In the genomic region with DNA sequence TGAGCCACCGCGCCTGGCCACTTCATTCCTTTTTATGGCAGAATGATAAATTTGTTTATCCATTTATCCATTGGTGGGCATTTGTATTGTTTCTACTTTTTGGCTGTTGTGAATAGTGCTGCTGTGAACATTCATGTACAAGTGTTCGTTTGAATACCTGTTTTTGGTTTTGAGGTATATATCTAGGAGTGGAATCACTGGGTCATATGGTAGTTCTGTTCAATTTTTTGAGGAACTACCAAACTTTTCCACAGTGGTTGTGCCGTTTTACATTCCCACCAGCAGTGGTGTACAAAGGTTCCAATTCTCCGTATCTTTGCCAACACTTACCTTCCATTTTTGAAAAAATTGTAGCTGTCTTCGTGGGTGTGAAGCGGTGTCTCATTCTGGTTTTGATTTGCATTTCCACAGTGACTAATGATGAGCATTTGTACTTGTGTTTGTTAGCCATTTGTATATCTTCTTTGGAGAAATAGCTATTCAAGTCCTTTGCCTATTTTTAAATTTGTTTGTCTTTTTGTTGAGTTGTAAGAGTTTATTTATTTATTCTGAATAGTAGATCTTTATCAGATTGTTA, we compare ENCODE assay signal across 20 cellular contexts. TPM values are rescaled to one million over a fixed set of nuclear protein-coding genes. Genes with fewer than 3 reads are reported as not detected.
DNase-seq lines count a peak whose midpoint lies in the region; ATAC-seq, FAIRE-seq and TF ChIP-seq lines count a peak whose summit lies in the region.
"Had no signal": no experiment of that assay in that cellular context is flagged by ENCODE, and none has a peak within 500 bp of the region (broad histone marks: within the 10 kb centered on the region; RNA-seq: fewer than 3 reads in every experiment).

No MANE protein-coding gene starts in this region.

- peaks cover 91% of the 10 kb centered on the region for H3K36me3 Mint-ChIP-seq in activated T-cell treated with anti-CD3 and anti-CD28 coated beads, Interleukin-2, amount 50 U/mL, for 24 hours (ENCODE audit: low read depth)
- peaks cover 98% of the 10 kb centered on the region for H3K36me3 Mint-ChIP-seq in CD4-positive, alpha-beta T cell (ENCODE audit: low read depth)
- H3K36me3 Mint-ChIP-seq in effector memory CD8-positive, alpha-beta T cell (ENCODE audit: insufficient read depth): peaks cover 69% of the 10 kb centered on the region
- H3K36me3 Mint-ChIP-seq in immature natural killer cell: peaks cover 15 to 57% (median 36%) of the 10 kb centered on the region in 3 donors
- H3K36me3 Mint-ChIP-seq in T-helper 2 cell treated with Interferon-gamma antibody and Interleukin-4, amounts not matched to agents 5 μg/mL and 100 μg/mL, for 36 hours (ENCODE audit: low read depth): peaks cover 58% of the 10 kb centered on the region

- TF ChIP-seq POLR2A in H54 (IDR thresholded peaks at IDR 0.05; ENCODE audit: low read depth, low read length): no peak

- ATAC-seq in CD4-positive, alpha-beta T cell (ENCODE audit: poor library complexity): no peak
- no peak for ATAC-seq in effector memory CD8-positive, alpha-beta T cell (replicated peaks)
- no peak for ATAC-seq in GM19467 (IDR thresholded peaks at IDR 0.05; ENCODE audit: unreplicated experiment)
- ATAC-seq: A549, Panc1, Right ventricle myocardium inferior had no signal

- FAIRE-seq in H54 (lab: Jason Lieb, UNC): peak; percentile 90
- FAIRE-seq: A549 had no signal

- no peak for DNase-seq in activated T-cell treated with anti-CD3 and anti-CD28 coated beads, Interleukin-2, amount 50 U/mL, for 24 hours
- DNase-seq in activated T-cell treated with anti-CD3 and anti-CD28 coated beads, Interleukin-2, amount 50 U/mL, for 48 hours: no peak
- no peak for DNase-seq in CD4-positive, alpha-beta T cell
- no peak for DNase-seq in H54 (ENCODE audit: insufficient read length, low spot score)
- no peak for DNase-seq in effector memory CD8-positive, alpha-beta T cell
- DNase-seq in immature natural killer cell: no peak
- no peak for DNase-seq in T-helper 2 cell treated with Interferon-gamma antibody and Interleukin-4, amounts not matched to agents 5 μg/mL and 100 μg/mL, for 36 hours (ENCODE audit: low spot score)
- DNase-seq: C1 segment of cervical spinal cord, Caco-2, DMS153, HCEC 1CT, Kasumi-1, NCI-H1105, NCI-H1694, NCI-H226, NCI-H524 treated with DMSO at 0.1 percent for 48 hours had no signal

- no peaks in the 10 kb centered on the region for H3K9me3 Mint-ChIP-seq in activated T-cell treated with anti-CD3 and anti-CD28 coated beads, Interleukin-2, amount 50 U/mL, for 24 hours
- no peaks in the 10 kb centered on the region for H3K9me3 Mint-ChIP-seq in CD4-positive, alpha-beta T cell
- no peaks in the 10 kb centered on the region for H3K9me3 Mint-ChIP-seq in effector memory CD8-positive, alpha-beta T cell
- no peaks in the 10 kb centered on the region for H3K9me3 Mint-ChIP-seq in immature natural killer cell
- no peaks in the 10 kb centered on the region for H3K9me3 Mint-ChIP-seq in T-helper 2 cell treated with Interferon-gamma antibody and Interleukin-4, amounts not matched to agents 5 μg/mL and 100 μg/mL, for 36 hours

- no peak overlapping the region for H3K27ac ChIP-seq in CD4-positive, alpha-beta T cell (ENCODE audit: low read depth, low read length)
- H3K27ac ChIP-seq: A549 had no signal

- no peak overlapping the region for H3K4me3 Mint-ChIP-seq in activated T-cell treated with anti-CD3 and anti-CD28 coated beads, Interleukin-2, amount 50 U/mL, for 24 hours
- H3K4me3 Mint-ChIP-seq in CD4-positive, alpha-beta T cell: no peak overlapping the region
- no peak overlapping the region for H3K4me3 Mint-ChIP-seq in effector memory CD8-positive, alpha-beta T cell
- no peak overlapping the region for H3K4me3 Mint-ChIP-seq in immature natural killer cell
- no peak overlapping the region for H3K4me3 Mint-ChIP-seq in T-helper 2 cell treated with Interferon-gamma antibody and Interleukin-4, amounts not matched to agents 5 μg/mL and 100 μg/mL, for 36 hours

- no peak for TF ChIP-seq CTCF in CD4-positive, alpha-beta T cell (IDR thresholded peaks at IDR 0.05)

- H3K27me3 ChIP-seq in CD4-positive, alpha-beta T cell (ENCODE audit: control insufficient read depth, insufficient read depth, low read length): no peaks in the 10 kb centered on the region

- H3K4me1 Mint-ChIP-seq in activated T-cell treated with anti-CD3 and anti-CD28 coated beads, Interleukin-2, amount 50 U/mL, for 24 hours (ENCODE audit: low read depth): peaks cover 15% of the 10 kb centered on the region
- peaks cover 7% of the 10 kb centered on the region for H3K4me1 Mint-ChIP-seq in CD4-positive, alpha-beta T cell (ENCODE audit: low read depth)
- peaks cover 3 to 8% of the 10 kb centered on the region in 2 donors for H3K4me1 Mint-ChIP-seq in effector memory CD8-positive, alpha-beta T cell (ENCODE audit: low read depth in 2 of 2)
- H3K4me1 Mint-ChIP-seq in immature natural killer cell: peaks cover 0 to 9% of the 10 kb centered on the region in 2 donors
- H3K4me1 Mint-ChIP-seq in T-helper 2 cell treated with Interferon-gamma antibody and Interleukin-4, amounts not matched to agents 5 μg/mL and 100 μg/mL, for 36 hours (ENCODE audit: low read depth): peaks cover 4% of the 10 kb centered on the region

- POLR2A ChIA-PET in CD4-positive, alpha-beta T cell (lab: Charles Lee): no interaction called here

- H3K9me3 ChIP-seq in CD4-positive, alpha-beta T cell (ENCODE audit: control insufficient read depth, low read length): no peaks in the 10 kb centered on the region
- H3K9me3 ChIP-seq: A549, Caco-2 had no signal

- CTCF ChIA-PET in CD4-positive, alpha-beta T cell (lab: Charles Lee): no interaction called here

- H3K27me3 Mint-ChIP-seq in activated T-cell treated with anti-CD3 and anti-CD28 coated beads, Interleukin-2, amount 50 U/mL, for 24 hours: no peaks in the 10 kb centered on the region
- no peaks in the 10 kb centered on the region for H3K27me3 Mint-ChIP-seq in CD4-positive, alpha-beta T cell
- H3K27me3 Mint-ChIP-seq in effector memory CD8-positive, alpha-beta T cell: no peaks in the 10 kb centered on the region
- no peaks in the 10 kb centered on the region for H3K27me3 Mint-ChIP-seq in immature natural killer cell (ENCODE audit: low read depth in 3 of 3)
- no peaks in the 10 kb centered on the region for H3K27me3 Mint-ChIP-seq in T-helper 2 cell treated with Interferon-gamma antibody and Interleukin-4, amounts not matched to agents 5 μg/mL and 100 μg/mL, for 36 hours (ENCODE audit: low read depth)

- intact Hi-C loops in CD4-positive, alpha-beta T cell (cut with DNase I, micrococcal nuclease): no loop called here

- H3K27ac Mint-ChIP-seq in activated T-cell treated with anti-CD3 and anti-CD28 coated beads, Interleukin-2, amount 50 U/mL, for 24 hours: peak overlapping the region; percentile 45
- H3K27ac Mint-ChIP-seq in CD4-positive, alpha-beta T cell: peak overlapping the region; percentile 29
- H3K27ac Mint-ChIP-seq in effector memory CD8-positive, alpha-beta T cell: peak overlapping the region; percentile 15 to 79
- peak overlapping the region in 3 of 6 donors; percentile 30 to 56 (median 40) for H3K27ac Mint-ChIP-seq in immature natural killer cell
- no peak overlapping the region for H3K27ac Mint-ChIP-seq in T-helper 2 cell treated with Interferon-gamma antibody and Interleukin-4, amounts not matched to agents 5 μg/mL and 100 μg/mL, for 36 hours

RNA-seq across cellular contexts. Expression of a gene that starts 49.5 kb away (rescaled TPM):
- total RNA-seq in CD4-positive, alpha-beta T cell: 1 to 10 TPM; 4.7 to 6.4 TPM
- polyA plus RNA-seq in immature natural killer cell: 10 to 100 TPM in 1 of 3 donors, 1 to 10 TPM in 2; 4.5 to 13.7 (median 7.6) TPM

RNA-seq across cellular contexts. Expression of a gene that starts 55.7 kb away (rescaled TPM):
- total RNA-seq in CD4-positive, alpha-beta T cell: 10 to 100 TPM; 37.2 to 38.2 TPM
- 100 to 1,000 TPM in 1 of 3 donors, 10 to 100 TPM in 2; 57.5 to 109 (median 83.0) TPM for polyA plus RNA-seq in immature natural killer cell
